Comparison of ENCODE assay signal across 19 cellular contexts in genomic region chr11:134581121-134581626, GRCh38.
"Had no signal": no experiment of that assay in that cellular context is flagged by ENCODE, and none has a peak within 500 bp of the region (broad histone marks: within the 10 kb centered on the region; RNA-seq: fewer than 3 reads in every experiment).

No MANE protein-coding gene starts in this region.

- H3K4me3 Mint-ChIP-seq: activated naive CD4-positive, alpha-beta T cell treated with anti-CD3 and anti-CD28 coated beads, Interleukin-2, amount 50 U/mL, for 24 hours had no signal

- H3K36me3 Mint-ChIP-seq: activated naive CD4-positive, alpha-beta T cell treated with anti-CD3 and anti-CD28 coated beads, Interleukin-2, amount 50 U/mL, for 24 hours had no signal

- ATAC-seq: Panc1 had no signal

- DNase-seq: activated CD4-positive, CD25-positive, alpha-beta regulatory T cell; activated gamma-delta T cell treated with Interleukin-2 at 50 U/mL for 16 hours; activated T-cell treated with anti-CD3 and anti-CD28 coated beads for 4 hours; central memory CD4-positive, alpha-beta T cell; NCI-H1092; NCI-H1417; NCI-H1930; NCI-H2171; NCI-H226; NCI-H526; NK-92 treated with Interleukin-12 subunit alpha and Interleukin-12 subunit beta, amount 100 ng/mL, for 24 hours; OCI-M1; Right ventricle myocardium superior; SJCRH30; SK-N-SH; T-helper 1 cell had no signal

- H3K9me3 Mint-ChIP-seq: activated naive CD4-positive, alpha-beta T cell treated with anti-CD3 and anti-CD28 coated beads, Interleukin-2, amount 50 U/mL, for 24 hours; activated T-helper 2 cell treated with anti-CD3 and anti-CD28 coated beads, Interferon-gamma antibody, Interleukin-2, Interleukin-4, amounts not matched to agents 10 μg/mL and 5 μg/mL and 100 μg/mL, durations not matched to agents 14 hours and 24 hours and 36 hours had no signal

- H3K27ac Mint-ChIP-seq: activated T-helper 2 cell treated with anti-CD3 and anti-CD28 coated beads, Interferon-gamma antibody, Interleukin-2, Interleukin-4, amounts not matched to agents 10 μg/mL and 5 μg/mL and 100 μg/mL, durations not matched to agents 14 hours and 24 hours and 36 hours had no signal
